In genomic region chr10:112471878-112472487, GRCh38 we compare ENCODE assay signal across 10 cellular contexts. TPM values are rescaled to one million over a fixed set of nuclear protein-coding genes. Genes with fewer than 3 reads are reported as not detected.
A peak's percentile ranks its signal among the peaks of the same experiment; 100 is the strongest.
DNase-seq lines count a peak whose midpoint lies in the region; ATAC-seq and TF ChIP-seq lines count a peak whose summit lies in the region.
"Had no signal": no experiment of that assay in that cellular context is flagged by ENCODE, and none has a peak within 500 bp of the region (broad histone marks: within the 10 kb centered on the region; RNA-seq: fewer than 3 reads in every experiment).

No MANE protein-coding gene starts in this region.

- peaks cover 2% of the 10 kb centered on the region for H3K36me3 Mint-ChIP-seq in T-helper 17 cell (ENCODE audit: low read depth)

- no peaks in the 10 kb centered on the region for H3K27me3 Mint-ChIP-seq in T-helper 17 cell
- H3K27me3 Mint-ChIP-seq: activated naive CD4-positive, alpha-beta T cell treated with anti-CD3 and anti-CD28 coated beads, Interleukin-2, amount 50 U/mL, for 24 hours; CD8-positive, alpha-beta memory T cell had no signal

- no peak overlapping the region for H3K4me3 Mint-ChIP-seq in T-helper 17 cell
- H3K4me3 Mint-ChIP-seq: activated naive CD4-positive, alpha-beta T cell treated with anti-CD3 and anti-CD28 coated beads, Interleukin-2, amount 50 U/mL, for 24 hours; CD8-positive, alpha-beta memory T cell had no signal

- peak; percentile 87 for ATAC-seq in GM21619 (IDR thresholded peaks at IDR 0.05; ENCODE audit: unreplicated experiment)
- ATAC-seq in T-helper 17 cell: peak; percentile 77

- H3K4me3 ChIP-seq in ovary: no peak overlapping the region

- intact Hi-C loops in ovary (cut with DNase I): loop anchor here in 1 of 4 donors (10.0 kb wide), 1 partner anchor 913 kb away; no protein-coding TSS in a partner anchor

- H3K9me3 ChIP-seq in T-helper 17 cell (ENCODE audit: control insufficient read depth, low read length, poor library complexity, severe bottlenecking) (no peaks in the 10 kb centered on the region), ovary (no peaks in the 10 kb centered on the region)

- WGBS in ovary, 3 donors: 18 to 29% (median 20%) methylated on average over 4 of the region's 4 CpGs

- peaks cover 16% of the 10 kb centered on the region for H3K4me1 Mint-ChIP-seq in T-helper 17 cell

- DNase-seq in NCI-H1436 (lab: John Stamatoyannopoulos, UW) (peak; percentile 20), NCI-H1436 treated with DMSO at 0.1 percent for 48 hours (lab: John Stamatoyannopoulos, UW) (no peak), T-helper 17 cell (no peak), fibroblast of the conjunctiva (ENCODE audit: low read depth) (peak; percentile 62), ovary (no peak), islet precursor cell (no peak)

- peak overlapping the region; percentile 19 for H3K27ac Mint-ChIP-seq in T-helper 17 cell
- H3K27ac Mint-ChIP-seq: activated naive CD4-positive, alpha-beta T cell treated with anti-CD3 and anti-CD28 coated beads, Interleukin-2, amount 50 U/mL, for 24 hours had no signal

- no peak overlapping the region for H3K27ac ChIP-seq in ovary

- no peaks in the 10 kb centered on the region for H3K36me3 ChIP-seq in ovary

- no peak for TF ChIP-seq EP300 in ovary (IDR thresholded peaks at IDR 0.05)

- no peaks in the 10 kb centered on the region for H3K4me1 ChIP-seq in ovary (ENCODE audit: insufficient read depth)

- no peaks in the 10 kb centered on the region for H3K27me3 ChIP-seq in ovary

- TF ChIP-seq POLR2A in ovary (IDR thresholded peaks at IDR 0.05): no peak

- TF ChIP-seq CTCF in LNCAP (IDR thresholded peaks at IDR 0.05): peak; percentile 80
- peak; percentile 42 to 64 (median 50) for TF ChIP-seq CTCF in ovary (IDR thresholded peaks at IDR 0.05)

RNA-seq across cellular contexts. Expression of gene VTI1A, which starts 25.0 kb away (rescaled TPM):
- 10 to 100 TPM; 58.8 to 65.0 TPM for total RNA-seq in T-helper 17 cell
- 10 to 100 TPM; 15.8 to 48.2 (median 23.6) TPM for total RNA-seq in ovary
- 10 to 100 TPM in 1 of 2 donors, 1 to 10 TPM in 1; 7.8 to 17.6 TPM for polyA plus RNA-seq in ovary

RNA-seq across cellular contexts. Expression of gene ZDHHC6, which starts 25.3 kb away (rescaled TPM):
- total RNA-seq in T-helper 17 cell: 10 to 100 TPM; 32.4 to 36.2 TPM
- total RNA-seq in ovary: 10 to 100 TPM; 14.8 to 34.8 (median 26.9) TPM
- 10 to 100 TPM; 28.8 to 44.7 TPM for polyA plus RNA-seq in ovary

Comparison
In these comparisons a context has a peak if more than half of its experiments do, and no peak if none do; other contexts are left out.
1. DNase-seq: peak in NCI-H1436 (single experiment) and fibroblast of the conjunctiva (single experiment); none in NCI-H1436 treated with DMSO at 0.1 percent for 48 hours (single experiment), T-helper 17 cell (0 of 3), ovary (0 of 5) and islet precursor cell (single experiment).